Comparison of ENCODE assay signal across 1 cellular context in genomic region chr14:35343709-35344474, GRCh38.
TF ChIP-seq lines count a peak whose summit lies in the region.

No MANE protein-coding gene starts in this region.

TF ChIP-seq in HepG2, 621 proteins besides CTCF, POLR2A, EP300 and RAD21 (continued from another document):
- TF ChIP-seq, protein P1, sequence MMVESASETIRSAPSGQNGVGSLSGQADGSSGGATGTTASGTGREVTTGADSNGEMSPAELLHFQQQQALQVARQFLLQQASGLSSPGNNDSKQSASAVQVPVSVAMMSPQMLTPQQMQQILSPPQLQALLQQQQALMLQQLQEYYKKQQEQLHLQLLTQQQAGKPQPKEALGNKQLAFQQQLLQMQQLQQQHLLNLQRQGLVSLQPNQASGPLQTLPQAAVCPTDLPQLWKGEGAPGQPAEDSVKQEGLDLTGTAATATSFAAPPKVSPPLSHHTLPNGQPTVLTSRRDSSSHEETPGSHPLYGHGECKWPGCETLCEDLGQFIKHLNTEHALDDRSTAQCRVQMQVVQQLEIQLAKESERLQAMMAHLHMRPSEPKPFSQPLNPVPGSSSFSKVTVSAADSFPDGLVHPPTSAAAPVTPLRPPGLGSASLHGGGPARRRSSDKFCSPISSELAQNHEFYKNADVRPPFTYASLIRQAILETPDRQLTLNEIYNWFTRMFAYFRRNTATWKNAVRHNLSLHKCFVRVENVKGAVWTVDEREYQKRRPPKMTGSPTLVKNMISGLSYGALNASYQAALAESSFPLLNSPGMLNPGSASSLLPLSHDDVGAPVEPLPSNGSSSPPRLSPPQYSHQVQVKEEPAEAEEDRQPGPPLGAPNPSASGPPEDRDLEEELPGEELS (CRISPR knock-in tag; IDR thresholded peaks at IDR 0.05): no peak
- TF ChIP-seq ZFP36L2 (CRISPR knock-in tag; IDR thresholded peaks at IDR 0.05): no peak
- TF ChIP-seq HIVEP1 (CRISPR knock-in tag; IDR thresholded peaks at IDR 0.05): 0 out of 2 replicates have a peak, but pooled peaks have one; percentile 51
- no peak for TF ChIP-seq ZNF878 (CRISPR knock-in tag; IDR thresholded peaks at IDR 0.05)
- no peak for TF ChIP-seq JARID2 (CRISPR knock-in tag; IDR thresholded peaks at IDR 0.05; ENCODE audit: insufficient replicate concordance)
- no peak for TF ChIP-seq POGZ (CRISPR knock-in tag; IDR thresholded peaks at IDR 0.05)
- TF ChIP-seq, protein P2, sequence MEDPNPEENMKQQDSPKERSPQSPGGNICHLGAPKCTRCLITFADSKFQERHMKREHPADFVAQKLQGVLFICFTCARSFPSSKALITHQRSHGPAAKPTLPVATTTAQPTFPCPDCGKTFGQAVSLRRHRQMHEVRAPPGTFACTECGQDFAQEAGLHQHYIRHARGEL (CRISPR knock-in tag; IDR thresholded peaks at IDR 0.05): peak; percentile 66; the same call in 1 of the 2 replicates
- TF ChIP-seq ZNF441 (CRISPR knock-in tag; IDR thresholded peaks at IDR 0.05; ENCODE audit: borderline replicate concordance): no peak
- TF ChIP-seq ESRRA (CRISPR knock-in tag; IDR thresholded peaks at IDR 0.05; ENCODE audit: low read depth): 0 out of 2 replicates have a peak, but pooled peaks have one; percentile 30
- TF ChIP-seq ZNF687 (CRISPR knock-in tag; IDR thresholded peaks at IDR 0.05): peak; percentile 38
- no peak for TF ChIP-seq ZNF12 (CRISPR knock-in tag; IDR thresholded peaks at IDR 0.05)
